In genomic region chr1:70503358-70503757, GRCh38 we compare ENCODE assay signal across 22 cellular contexts.
DNase-seq lines count a peak whose midpoint lies in the region; ATAC-seq and TF ChIP-seq lines count a peak whose summit lies in the region.
"Had no signal": no experiment of that assay in that cellular context is flagged by ENCODE, and none has a peak within 500 bp of the region (broad histone marks: within the 10 kb centered on the region; RNA-seq: fewer than 3 reads in every experiment).

No MANE protein-coding gene starts in this region.

- H3K27me3 ChIP-seq in aorta (ENCODE audit: control insufficient read depth in 1 of 2, insufficient read depth in 2 of 2, low read length in 1 of 2) (no peaks in the 10 kb centered on the region), prostate gland (replicated peaks; ENCODE audit: insufficient read depth) (no peaks in the 10 kb centered on the region)
- H3K27me3 ChIP-seq: thyroid gland had no signal

- ATAC-seq in aorta (ENCODE audit: low FRiP score): no peak
- ATAC-seq: activated CD8-positive, alpha-beta memory T cell treated with anti-CD3 and anti-CD28 coated beads, Interleukin-2, amount 10 ng/mL, durations not matched to agents 7 days and 5 days; CD8-positive, alpha-beta T cell; natural killer cell treated with Interleukin-12 subunit alpha and Interleukin-12 subunit beta and Interleukin-15 and Interleukin-18, amount 100 ng/mL, for 72 hours had no signal

- H3K4me1 ChIP-seq in aorta (ENCODE audit: control insufficient read depth in 1 of 2, insufficient read depth in 2 of 2, low read length in 2 of 2): no peaks in the 10 kb centered on the region
- H3K4me1 ChIP-seq in prostate gland (replicated peaks): no peaks in the 10 kb centered on the region
- H3K4me1 ChIP-seq: parathyroid adenoma, thyroid gland had no signal

- H3K36me3 ChIP-seq in aorta (ENCODE audit: control insufficient read depth in 1 of 2, insufficient read depth in 2 of 2, low read length in 1 of 2) (no peaks in the 10 kb centered on the region), prostate gland (no peaks in the 10 kb centered on the region)
- H3K36me3 ChIP-seq: thyroid gland had no signal

- TF ChIP-seq CTCF in choroid plexus epithelial cell (conservative IDR thresholded peaks at IDR 0.05; ENCODE audit: low read depth, low read length): no peak
- TF ChIP-seq CTCF in prostate gland (IDR thresholded peaks at IDR 0.05): no peak

- no peak for TF ChIP-seq POLR2A in prostate gland (IDR thresholded peaks at IDR 0.05)

- H3K27ac ChIP-seq in aorta (ENCODE audit: low read depth in 1 of 2, low read length in 2 of 2) (no peak overlapping the region), prostate gland (no peak overlapping the region)
- H3K27ac ChIP-seq: epithelial cell of prostate, parathyroid adenoma, thyroid gland had no signal

- DNase-seq in ELR (ENCODE audit: low read depth) (peak; percentile 61), LHCN-M2 (ENCODE audit: low read depth) (peak; percentile 51), choroid plexus epithelial cell (ENCODE audit: low read depth) (peak; percentile 69), myocyte (ENCODE audit: low read depth) (peak; percentile 16), 8988T (no peak), aorta (no peak), HK-2 (ENCODE audit: unreplicated experiment) (no peak), prostate gland (ENCODE audit: low spot score) (no peak)
- DNase-seq: activated CD4-positive, alpha-beta T cell treated with anti-CD3 and anti-CD28 coated beads for 48 hours; activated CD8-positive, alpha-beta memory T cell treated with anti-CD3 and anti-CD28 coated beads, Interleukin-2, amount 10 ng/mL, durations not matched to agents 7 days and 5 days; activated effector memory CD4-positive, alpha-beta T cell treated with Interleukin-2 at 50 U/mL for 16 hours; caudate nucleus; CD8-positive, alpha-beta T cell; NCI-H82; OCI-M1; SIG-M5; stimulated activated naive CD4-positive, alpha-beta T cell; T-helper 1 cell; thyroid gland had no signal

- H3K4me3 ChIP-seq in choroid plexus epithelial cell (ENCODE audit: low read depth, low read length) (no peak overlapping the region), aorta (ENCODE audit: low read length in 2 of 2) (no peak overlapping the region), prostate gland (no peak overlapping the region)
- H3K4me3 ChIP-seq: thyroid gland had no signal

- H3K9me3 ChIP-seq in aorta (ENCODE audit: control insufficient read depth, low read length): no peaks in the 10 kb centered on the region
- H3K9me3 ChIP-seq in prostate gland: no peaks in the 10 kb centered on the region
- H3K9me3 ChIP-seq: thyroid gland had no signal

- intact Hi-C loops in aorta (cut with DNase I): no loop called here
- intact Hi-C loops in prostate gland (cut with DNase I): loop anchor here (10.0 kb wide), 1 partner anchor 369 kb away; no protein-coding TSS in a partner anchor

- 91 to 94% methylated on average over 1 of the region's 1 CpG for WGBS in aorta, 2 donors
- 93% methylated on average over 1 of the region's 1 CpG for WGBS in prostate gland

Comparison
In these comparisons a context has a peak if more than half of its experiments do, and no peak if none do; other contexts are left out.
1. DNase-seq: peak in ELR (single experiment), LHCN-M2 (single experiment), choroid plexus epithelial cell (single experiment) and myocyte (single experiment); none in 8988T (single experiment), aorta (0 of 2), HK-2 (single experiment) and prostate gland (single experiment).